ENCODE assay signal across 14 cellular contexts in the genomic region with DNA sequence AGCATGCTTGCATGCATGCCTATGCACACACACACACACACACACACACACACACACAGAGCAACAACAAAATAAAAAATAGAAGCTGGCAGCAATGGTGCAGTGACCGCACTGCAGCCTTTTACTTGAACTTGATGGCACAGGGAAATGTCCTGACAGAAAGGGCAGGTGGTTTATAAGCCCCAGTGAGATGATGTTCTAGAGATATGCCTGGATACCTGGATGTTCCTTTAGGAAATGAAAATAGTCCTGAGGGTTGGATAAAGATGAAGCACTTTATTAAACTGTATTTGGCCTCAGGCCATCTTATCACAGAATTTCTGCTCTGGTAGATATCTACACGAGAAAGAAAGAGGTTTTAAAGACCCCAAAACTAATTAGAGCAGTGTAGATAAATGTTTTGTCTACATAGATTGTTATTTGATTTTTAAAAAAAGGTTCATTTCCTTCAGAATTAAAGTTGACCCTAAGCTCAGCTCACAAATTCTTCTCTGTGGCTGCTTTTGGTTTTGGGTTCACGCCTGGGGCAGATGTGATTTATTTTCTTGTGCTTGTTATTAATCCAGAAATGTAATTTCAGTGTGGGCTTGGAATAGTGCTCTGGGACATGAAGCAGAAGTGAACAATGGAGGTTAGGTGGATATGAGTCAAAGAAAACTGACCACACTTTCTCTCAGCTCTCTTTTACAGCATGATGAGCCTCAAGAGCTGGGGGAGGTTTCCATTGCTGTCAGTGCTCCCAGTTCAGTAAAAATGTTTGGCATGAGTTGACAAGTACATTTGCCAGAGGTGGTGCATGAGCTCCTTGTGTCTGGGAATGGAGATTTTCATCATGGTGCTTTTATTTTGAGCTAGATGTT. TPM values are rescaled to one million over a fixed set of nuclear protein-coding genes. Genes with fewer than 3 reads are reported as not detected.
DNase-seq lines count a peak whose midpoint lies in the region; ATAC-seq, FAIRE-seq and TF ChIP-seq lines count a peak whose summit lies in the region.
"Had no signal": no experiment of that assay in that cellular context is flagged by ENCODE, and none has a peak within 500 bp of the region (broad histone marks: within the 10 kb centered on the region; RNA-seq: fewer than 3 reads in every experiment).

No MANE protein-coding gene starts in this region.

- dilution Hi-C loops in keratinocyte (cut with MboI; ENCODE audit: extremely low pct_ligation_motif_present, low sequenced_read_pairs) = no loop called here

- H3K27me3 ChIP-seq in heart right ventricle = peaks cover 0 to 5% (median 0%) of the 10 kb centered on the region in 7 donors
- H3K27me3 ChIP-seq in left ventricle myocardium inferior (ENCODE audit: low read depth) = peaks cover 7% of the 10 kb centered on the region
- H3K27me3 ChIP-seq in keratinocyte (ENCODE audit: control insufficient read depth, extremely low read depth, insufficient read depth, low read length) = no peaks in the 10 kb centered on the region
- no peaks in the 10 kb centered on the region for H3K27me3 ChIP-seq in vagina

- H2AFZ ChIP-seq in keratinocyte (ENCODE audit: control insufficient read depth, low read length) = no peak overlapping the region

- no peak overlapping the region for H3K4me3 Mint-ChIP-seq in endothelial cell (ENCODE audit: unreplicated experiment)

- H3K9me3 ChIP-seq in heart right ventricle (no peaks in the 10 kb centered on the region), left ventricle myocardium inferior (replicated peaks) (no peaks in the 10 kb centered on the region), keratinocyte (ENCODE audit: control insufficient read depth, low read depth, low read length) (no peaks in the 10 kb centered on the region), vagina (no peaks in the 10 kb centered on the region)

- H3K27ac Mint-ChIP-seq in endothelial cell (ENCODE audit: unreplicated experiment) = no peak overlapping the region

- no peak overlapping the region for H3K4me2 ChIP-seq in keratinocyte (ENCODE audit: control insufficient read depth, extremely low read depth, insufficient read depth, low read depth, low read length)

- H3K27me3 Mint-ChIP-seq in endothelial cell (ENCODE audit: unreplicated experiment) = peaks cover 3% of the 10 kb centered on the region

- H3K79me2 ChIP-seq in keratinocyte (ENCODE audit: control insufficient read depth, insufficient read depth, low read length) = no peaks in the 10 kb centered on the region

- TF ChIP-seq POLR2A in vagina (IDR thresholded peaks at IDR 0.05) = no peak

- FAIRE-seq in keratinocyte (lab: Jason Lieb, UNC) = peak; percentile 81
- FAIRE-seq: GM12878 had no signal

- no peak overlapping the region for H3K9ac ChIP-seq in keratinocyte (ENCODE audit: control insufficient read depth, extremely low read depth, insufficient read depth, low read length)

- peaks cover 0 to 15% (median 6%) of the 10 kb centered on the region in 9 donors for H3K4me1 ChIP-seq in heart right ventricle
- H3K4me1 ChIP-seq in left ventricle myocardium inferior = peaks cover 11% of the 10 kb centered on the region
- H3K4me1 ChIP-seq in keratinocyte (ENCODE audit: control insufficient read depth, extremely low read depth, insufficient read depth, low read length) = peaks cover 8% of the 10 kb centered on the region
- peaks cover 23% of the 10 kb centered on the region for H3K4me1 ChIP-seq in vagina

- WGBS in heart right ventricle, 2 donors = 48 to 51% methylated on average over 3 of the region's 3 CpGs

- peak overlapping the region in 1 of 10 donors; percentile 36 for H3K27ac ChIP-seq in heart right ventricle
- H3K27ac ChIP-seq in left ventricle myocardium inferior (replicated peaks) = no peak overlapping the region
- no peak overlapping the region for H3K27ac ChIP-seq in keratinocyte (ENCODE audit: control insufficient read depth, insufficient read depth, low read length)
- H3K27ac ChIP-seq in vagina = peak overlapping the region; percentile 36
- H3K27ac ChIP-seq: spleen, VCaP had no signal

- no peaks in the 10 kb centered on the region for H3K9me1 ChIP-seq in keratinocyte (ENCODE audit: control insufficient read depth, extremely low read depth, insufficient read depth, low read length)

- intact Hi-C loops in heart right ventricle (cut with DNase I) = loop anchor here in 1 of 10 donors (5.0 kb wide), 1 partner anchor 79 kb away; no protein-coding TSS in a partner anchor
- intact Hi-C loops in left ventricle myocardium inferior (cut with micrococcal nuclease) = no loop called here
- intact Hi-C loops in vagina (cut with DNase I) = no loop called here

- ATAC-seq in heart right ventricle = peak in 6 of 8 donors; percentile 16 to 69 (median 56)
- ATAC-seq: GM12878 had no signal

- no peak for TF ChIP-seq CTCF in heart right ventricle (IDR thresholded peaks at IDR 0.05)
- TF ChIP-seq CTCF in left ventricle myocardium inferior (IDR thresholded peaks at IDR 0.05; ENCODE audit: borderline replicate concordance) = no peak
- no peak for TF ChIP-seq CTCF in keratinocyte (optimal IDR thresholded peaks at IDR 0.05 in 1 of 3, IDR thresholded peaks at IDR 0.05 in 1 of 3, conservative IDR thresholded peaks at IDR 0.05 in 1 of 3; ENCODE audit: extremely low read depth in 1 of 3, insufficient read depth in 2 of 3, low read length in 3 of 3)
- no peak for TF ChIP-seq CTCF in vagina (IDR thresholded peaks at IDR 0.05)
- no peak for TF ChIP-seq CTCF in endothelial cell (IDR thresholded peaks at IDR 0.05; ENCODE audit: unreplicated experiment)

- no peaks in the 10 kb centered on the region for H4K20me1 ChIP-seq in keratinocyte (ENCODE audit: control insufficient read depth, extremely low read depth, insufficient read depth, low read length)

- H3K36me3 ChIP-seq in heart right ventricle (no peaks in the 10 kb centered on the region), left ventricle myocardium inferior (no peaks in the 10 kb centered on the region), keratinocyte (ENCODE audit: control insufficient read depth in 2 of 2, extremely low read depth in 1 of 2, insufficient read depth in 2 of 2, low read length in 2 of 2) (no peaks in the 10 kb centered on the region), vagina (no peaks in the 10 kb centered on the region)
- H3K36me3 ChIP-seq: spleen had no signal

- no peaks in the 10 kb centered on the region for H3K36me3 Mint-ChIP-seq in endothelial cell (ENCODE audit: low read depth, unreplicated experiment)

- H3K4me1 Mint-ChIP-seq in endothelial cell (ENCODE audit: unreplicated experiment) = no peaks in the 10 kb centered on the region

- H3K4me3 ChIP-seq in heart right ventricle = no peak overlapping the region
- H3K4me3 ChIP-seq in left ventricle myocardium inferior = no peak overlapping the region
- no peak overlapping the region for H3K4me3 ChIP-seq in keratinocyte (ENCODE audit: control insufficient read depth in 2 of 3, extremely low read depth in 1 of 3, insufficient read depth in 2 of 3, low read depth in 1 of 3, low read length in 3 of 3)
- H3K4me3 ChIP-seq in vagina = no peak overlapping the region
- H3K4me3 ChIP-seq: GM12878, spleen had no signal

- DNase-seq in heart right ventricle = peak in 1 of 2 donors; percentile 16
- DNase-seq in left ventricle myocardium inferior = no peak
- peak; percentile 99 for DNase-seq in amniotic epithelial cell (ENCODE audit: low read depth)
- DNase-seq in keratinocyte (ENCODE audit: low read depth, low spot score) = no peak
- DNase-seq in vagina (ENCODE audit: extremely low spot score in 2 of 2) = no peak
- DNase-seq in RPMI8226 = no peak
- DNase-seq in SKM-1 treated with dmso at 0.1 percent for 144 hours (lab: John Stamatoyannopoulos, UW; ENCODE audit: unreplicated experiment) = no peak
- DNase-seq in endothelial cell (ENCODE audit: low spot score) = no peak
- DNase-seq: activated naive CD4-positive, alpha-beta T cell; C1 segment of cervical spinal cord; effector memory CD4-positive, alpha-beta T cell; spleen had no signal

- H3K9me3 Mint-ChIP-seq in endothelial cell (ENCODE audit: unreplicated experiment) = no peaks in the 10 kb centered on the region

RNA-seq across cellular contexts. Expression of gene ADAM30, which starts 22.9 kb away (rescaled TPM):
- total RNA-seq in heart right ventricle = not detected
- polyA plus RNA-seq in heart right ventricle = not detected
- total RNA-seq in left ventricle myocardium inferior = not detected
- polyA plus RNA-seq in keratinocyte = not detected in 3 replicates
- not detected for polyA plus RNA-seq in keratinocyte (2011; ENCODE audit: low read depth)
- not detected in 2 replicates for polyA plus RNA-seq in keratinocyte (2011; cell fraction: cytosol; rRNA removed)
- polyA plus RNA-seq in keratinocyte (2011; cell fraction: nucleus; rRNA removed) = 0.04 TPM in 1 of 2 replicates, not detected in the other
- polyA plus RNA-seq in keratinocyte (2012; ENCODE audit: low replicate concordance) = not detected in 2 replicates
- not detected in 3 replicates for polyA minus RNA-seq in keratinocyte
- polyA minus RNA-seq in keratinocyte (2011; cell fraction: cytosol; rRNA and poly(A)+ RNA removed) = not detected
- not detected in 2 replicates for polyA minus RNA-seq in keratinocyte (2011; cell fraction: nucleus; rRNA and poly(A)+ RNA removed)
- total RNA-seq in vagina = not detected
- total RNA-seq in endothelial cell (ENCODE audit: unreplicated experiment) = not detected
- total RNA-seq: GM12878, spleen had no signal
- polyA plus RNA-seq: GM12878, spleen had no signal
